In genomic region chr12:55737581-55738112, GRCh38 we compare ENCODE assay signal across 8 cellular contexts. TPM values are rescaled to one million over a fixed set of nuclear protein-coding genes. Genes with fewer than 3 reads are reported as not detected.
DNase-seq lines count a peak whose midpoint lies in the region; ATAC-seq and TF ChIP-seq lines count a peak whose summit lies in the region.

No MANE protein-coding gene starts in this region.

- peak overlapping the region; percentile 94 for H3K4me2 ChIP-seq in OCI-LY7 (ENCODE audit: low read length)

- no peaks in the 10 kb centered on the region for H3K27me3 Mint-ChIP-seq in osteocyte (ENCODE audit: unreplicated experiment)

- ATAC-seq in GM18498 (IDR thresholded peaks at IDR 0.05; ENCODE audit: unreplicated experiment) = no peak
- no peak for ATAC-seq in HG02870 (IDR thresholded peaks at IDR 0.05; ENCODE audit: unreplicated experiment)

- no TSS peak for BruUV-seq in OCI-LY7 (replicated peaks; lab: Mats Ljungman, UMichigan)

- peak overlapping the region; percentile 66 for H3K27ac ChIP-seq in OCI-LY7 (ENCODE audit: low read depth, low read length, poor library complexity, severe bottlenecking)

- POLR2A ChIA-PET in OCI-LY7 (lab: Charles Lee) = interaction anchor here (0.6 to 3.1 kb wide), 16 partner anchors 8 to 1709 kb away, joined by 3 to 14 read pairs (median 4); partner anchors contain the start of genes BLOC1S1, CD63, ORMDL2 and PA2G4

- H3K4me1 Mint-ChIP-seq in osteocyte (ENCODE audit: unreplicated experiment) = peaks cover 20% of the 10 kb centered on the region

- H3K36me3 Mint-ChIP-seq in osteocyte (ENCODE audit: unreplicated experiment) = no peaks in the 10 kb centered on the region

- peak overlapping the region; percentile 79; the same call in 1 of the 2 replicates for H2AFZ ChIP-seq in OCI-LY7 (ENCODE audit: low read length)

- DNase-seq in DMS 273 (lab: John Stamatoyannopoulos, UW; ENCODE audit: unreplicated experiment) (peak; percentile 51), DMS 273 treated with DMSO at 0.1 percent for 48 hours (lab: John Stamatoyannopoulos, UW) (no peak), OCI-LY7 (ENCODE audit: low spot score) (peak; percentile 31), epithelial cell of proximal tubule (ENCODE audit: low read depth) (no peak), osteocyte (ENCODE audit: extremely low spot score, unreplicated experiment) (no peak)
- DNase-seq in activated CD4-positive, alpha-beta T cell treated with anti-CD3 and anti-CD28 coated beads for 1 hour = no peak

- H3K4me3 ChIP-seq in OCI-LY7 (ENCODE audit: low read depth, low read length, poor library complexity, severe bottlenecking) (peak overlapping the region; percentile 72), epithelial cell of proximal tubule (ENCODE audit: low read depth, low read length) (peak overlapping the region; percentile 61)

- peaks cover 25% of the 10 kb centered on the region for H3K4me1 ChIP-seq in OCI-LY7 (ENCODE audit: insufficient read depth, low read length, poor library complexity, severe bottlenecking)

- no peaks in the 10 kb centered on the region for H3K36me3 ChIP-seq in OCI-LY7 (ENCODE audit: insufficient read depth, low read length)

- H3K9me3 ChIP-seq in OCI-LY7 (ENCODE audit: low read length) = no peaks in the 10 kb centered on the region

- no peaks in the 10 kb centered on the region for H3K79me2 ChIP-seq in OCI-LY7 (ENCODE audit: insufficient read depth, low read depth, low read length)

- TF ChIP-seq CTCF in OCI-LY7 (conservative IDR thresholded peaks at IDR 0.05; ENCODE audit: low read length) = peak; percentile 18; the same call in 1 of the 2 replicates
- TF ChIP-seq CTCF in epithelial cell of proximal tubule (conservative IDR thresholded peaks at IDR 0.05; ENCODE audit: low read depth, low read length) = no peak
- no peak for TF ChIP-seq CTCF in osteocyte (IDR thresholded peaks at IDR 0.05)

- H3K27ac Mint-ChIP-seq in osteocyte (ENCODE audit: unreplicated experiment) = peak overlapping the region; percentile 92

- intact Hi-C loops in OCI-LY7 (cut with micrococcal nuclease; ENCODE audit: unreplicated experiment) = loop anchor here (1.0 to 2.0 kb wide), 9 partner anchors 7 to 451 kb away; partner anchors contain the start of genes PYM1, RPL41, RPS26 and SARNP

- H3K4me3 Mint-ChIP-seq in osteocyte (ENCODE audit: unreplicated experiment) = peak overlapping the region; percentile 82

- H3K9me3 Mint-ChIP-seq in osteocyte (ENCODE audit: unreplicated experiment) = no peaks in the 10 kb centered on the region

- CTCF ChIA-PET in OCI-LY7 (lab: Charles Lee; ENCODE audit: unreplicated experiment) = interaction anchor here (0.6 to 2.9 kb wide), 12 partner anchors 8 to 451 kb away, joined by 3 to 19 read pairs (median 3); partner anchors contain the start of gene CD63

- H3K9me2 ChIP-seq in OCI-LY7 (ENCODE audit: insufficient read depth, low read length) = no peaks in the 10 kb centered on the region

- H4K20me1 ChIP-seq in OCI-LY7 (ENCODE audit: insufficient read depth, low read length) = no peaks in the 10 kb centered on the region

RNA-seq across cellular contexts. Expression of gene GDF11, which starts 5.3 kb away (rescaled TPM):
- 4.5 and 5.2 TPM in 2 replicates for total RNA-seq in OCI-LY7 (2014; rRNA removed; shearing (Covaris generic))
- total RNA-seq in OCI-LY7 (2022) (18.0 and 19.9 TPM in 2 replicates), epithelial cell of proximal tubule (2.8 and 8.5 TPM in 2 replicates), osteocyte (11.6 and 14.0 TPM in 2 replicates)

RNA-seq across cellular contexts. Expression of gene CD63, which starts 8.8 kb away (rescaled TPM):
- total RNA-seq in OCI-LY7 (2014; rRNA removed; shearing (Covaris generic)) = 102 and 143 TPM in 2 replicates
- total RNA-seq in OCI-LY7 (2022) (112 and 130 TPM in 2 replicates), epithelial cell of proximal tubule (758 and 1,095 TPM in 2 replicates), osteocyte (1,511 and 1,600 TPM in 2 replicates)

RNA-seq across cellular contexts. Expression of gene RDH5, which starts 17.5 kb away (rescaled TPM):
- 6.2 and 8.9 TPM in 2 replicates for total RNA-seq in OCI-LY7 (2014; rRNA removed; shearing (Covaris generic))
- total RNA-seq in OCI-LY7 (2022) = 19.6 and 20.1 TPM in 2 replicates
- 2.3 and 2.5 TPM in 2 replicates for total RNA-seq in epithelial cell of proximal tubule
- 4.1 and 5.9 TPM in 2 replicates for total RNA-seq in osteocyte

RNA-seq across cellular contexts. Expression of gene BLOC1S1, which starts 21.8 kb away (rescaled TPM):
- total RNA-seq in OCI-LY7 (2014; rRNA removed; shearing (Covaris generic)) = 139 and 161 TPM in 2 replicates
- total RNA-seq in OCI-LY7 (2022) = 152 and 159 TPM in 2 replicates
- total RNA-seq in epithelial cell of proximal tubule = 157 and 187 TPM in 2 replicates
- total RNA-seq in osteocyte = 99.4 and 103 TPM in 2 replicates

RNA-seq across cellular contexts. Expression of gene ITGA7, which starts 29.9 kb away (rescaled TPM):
- 1.5 and 2.3 TPM in 2 replicates for total RNA-seq in OCI-LY7 (2014; rRNA removed; shearing (Covaris generic))
- total RNA-seq in OCI-LY7 (2022) = 3.3 and 4.0 TPM in 2 replicates
- 3.8 and 7.7 TPM in 2 replicates for total RNA-seq in epithelial cell of proximal tubule
- total RNA-seq in osteocyte = 5.1 and 5.7 TPM in 2 replicates

Comparison
In these comparisons a context has a peak if more than half of its experiments do, and no peak if none do; other contexts are left out.
1. DNase-seq: peak in DMS 273 (single experiment) and OCI-LY7 (single experiment); none in DMS 273 treated with DMSO at 0.1 percent for 48 hours (single experiment), epithelial cell of proximal tubule (single experiment), osteocyte (single experiment) and activated CD4-positive, alpha-beta T cell treated with anti-CD3 and anti-CD28 coated beads for 1 hour (single experiment).